In genomic region chr16:17289050-17289449, GRCh38 we compare ENCODE assay signal across 16 cellular contexts.
DNase-seq lines count a peak whose midpoint lies in the region; ATAC-seq and TF ChIP-seq lines count a peak whose summit lies in the region.
"Had no signal": no experiment of that assay in that cellular context is flagged by ENCODE, and none has a peak within 500 bp of the region (broad histone marks: within the 10 kb centered on the region; RNA-seq: fewer than 3 reads in every experiment).

No MANE protein-coding gene starts in this region.

- DNase-seq in activated CD4-positive, alpha-beta T cell treated with anti-CD3 and anti-CD28 coated beads, Interleukin-2, amount 10 ng/mL, durations not matched to agents 24 days and 14 days, result no peak
- no peak for DNase-seq in activated CD4-positive, alpha-beta T cell treated with anti-CD3 and anti-CD28 coated beads, Interleukin-2, amount 50 U/mL, for 1 hour
- DNase-seq in activated T-helper 2 cell treated with anti-CD3 and anti-CD28 coated beads, Interferon-gamma antibody, Interleukin-2, Interleukin-4, amounts not matched to agents 10 μg/mL and 5 μg/mL and 100 μg/mL, durations not matched to agents 14 hours and 24 hours and 36 hours (ENCODE audit: low spot score), result no peak
- DNase-seq in stimulated activated naive B cell treated with anti-CD40 and anti-IgM and Interleukin-4, amounts not matched to agents 10 μg/mL and 1 μg/mL and 100 μg/mL, for 72 hours, result no peak
- DNase-seq in right lobe of liver (no peak), coronary artery (ENCODE audit: low spot score) (no peak)
- DNase-seq: 8988T; Calu3; CD4-positive, alpha-beta memory T cell; DMS79 treated with DMSO at 0.1 percent for 48 hours; GF-D8; H9 had no signal

- no peak for TF ChIP-seq POLR2A in right lobe of liver (IDR thresholded peaks at IDR 0.05)

- WGBS in right lobe of liver (ENCODE audit: insufficient coverage, low coverage, low lambda C conversion rate, missing lambda C conversion rate), result 77% methylated on average over 4 of the region's 4 CpGs

- peaks cover 13% of the 10 kb centered on the region for H3K36me3 Mint-ChIP-seq in activated CD4-positive, alpha-beta T cell treated with anti-CD3 and anti-CD28 coated beads, Interleukin-2, amount 10 ng/mL, durations not matched to agents 24 days and 14 days (ENCODE audit: low read depth)
- peaks cover 11% of the 10 kb centered on the region for H3K36me3 Mint-ChIP-seq in activated T-helper 2 cell treated with anti-CD3 and anti-CD28 coated beads, Interferon-gamma antibody, Interleukin-2, Interleukin-4, amounts not matched to agents 10 μg/mL and 5 μg/mL and 100 μg/mL, durations not matched to agents 14 hours and 24 hours and 36 hours (ENCODE audit: low read depth)
- H3K36me3 Mint-ChIP-seq in stimulated activated naive B cell treated with anti-CD40 and anti-IgM and Interleukin-4, amounts not matched to agents 10 μg/mL and 1 μg/mL and 100 μg/mL, for 72 hours, result peaks cover 25 to 49% of the 10 kb centered on the region in 2 donors

- peak overlapping the region; percentile 83 for H3K27ac Mint-ChIP-seq in activated CD4-positive, alpha-beta T cell treated with anti-CD3 and anti-CD28 coated beads, Interleukin-2, amount 10 ng/mL, durations not matched to agents 24 days and 14 days
- H3K27ac Mint-ChIP-seq in activated T-helper 2 cell treated with anti-CD3 and anti-CD28 coated beads, Interferon-gamma antibody, Interleukin-2, Interleukin-4, amounts not matched to agents 10 μg/mL and 5 μg/mL and 100 μg/mL, durations not matched to agents 14 hours and 24 hours and 36 hours, result peak overlapping the region; percentile 42
- H3K27ac Mint-ChIP-seq in stimulated activated naive B cell treated with anti-CD40 and anti-IgM and Interleukin-4, amounts not matched to agents 10 μg/mL and 1 μg/mL and 100 μg/mL, for 72 hours, result peak overlapping the region; percentile 48
- H3K27ac Mint-ChIP-seq: CD14-positive monocyte, H9 had no signal

- peaks cover 4% of the 10 kb centered on the region for H3K9me3 Mint-ChIP-seq in activated CD4-positive, alpha-beta T cell treated with anti-CD3 and anti-CD28 coated beads, Interleukin-2, amount 10 ng/mL, durations not matched to agents 24 days and 14 days
- no peaks in the 10 kb centered on the region for H3K9me3 Mint-ChIP-seq in activated T-helper 2 cell treated with anti-CD3 and anti-CD28 coated beads, Interferon-gamma antibody, Interleukin-2, Interleukin-4, amounts not matched to agents 10 μg/mL and 5 μg/mL and 100 μg/mL, durations not matched to agents 14 hours and 24 hours and 36 hours
- peaks cover 0 to 5% of the 10 kb centered on the region in 2 donors for H3K9me3 Mint-ChIP-seq in stimulated activated naive B cell treated with anti-CD40 and anti-IgM and Interleukin-4, amounts not matched to agents 10 μg/mL and 1 μg/mL and 100 μg/mL, for 72 hours
- H3K9me3 Mint-ChIP-seq: H9 had no signal

- no peaks in the 10 kb centered on the region for H3K27me3 ChIP-seq in right lobe of liver
- H3K27me3 ChIP-seq: BLaER1 had no signal

- H3K9me3 ChIP-seq in right lobe of liver, result no peaks in the 10 kb centered on the region
- H3K9me3 ChIP-seq: BLaER1 had no signal

- H3K36me3 ChIP-seq in right lobe of liver, result no peaks in the 10 kb centered on the region

- no peaks in the 10 kb centered on the region for H3K27me3 Mint-ChIP-seq in activated CD4-positive, alpha-beta T cell treated with anti-CD3 and anti-CD28 coated beads, Interleukin-2, amount 10 ng/mL, durations not matched to agents 24 days and 14 days
- H3K27me3 Mint-ChIP-seq in activated T-helper 2 cell treated with anti-CD3 and anti-CD28 coated beads, Interferon-gamma antibody, Interleukin-2, Interleukin-4, amounts not matched to agents 10 μg/mL and 5 μg/mL and 100 μg/mL, durations not matched to agents 14 hours and 24 hours and 36 hours (ENCODE audit: low read depth), result no peaks in the 10 kb centered on the region
- no peaks in the 10 kb centered on the region for H3K27me3 Mint-ChIP-seq in stimulated activated naive B cell treated with anti-CD40 and anti-IgM and Interleukin-4, amounts not matched to agents 10 μg/mL and 1 μg/mL and 100 μg/mL, for 72 hours
- H3K27me3 Mint-ChIP-seq: CD4-positive, alpha-beta memory T cell had no signal

- intact Hi-C loops in activated CD4-positive, alpha-beta T cell treated with anti-CD3 and anti-CD28 coated beads, Interleukin-2, amount 10 ng/mL, durations not matched to agents 24 days and 14 days (cut with micrococcal nuclease), result no loop called here
- intact Hi-C loops in activated T-helper 2 cell treated with anti-CD3 and anti-CD28 coated beads, Interferon-gamma antibody, Interleukin-2, Interleukin-4, amounts not matched to agents 10 μg/mL and 5 μg/mL and 100 μg/mL, durations not matched to agents 14 hours and 24 hours and 36 hours (cut with micrococcal nuclease), result no loop called here
- intact Hi-C loops in right lobe of liver (cut with DNase I), result no loop called here

- TF ChIP-seq CTCF in right lobe of liver (IDR thresholded peaks at IDR 0.05), result no peak
- TF ChIP-seq CTCF in coronary artery (IDR thresholded peaks at IDR 0.05), result no peak

- no peak overlapping the region for H3K4me3 Mint-ChIP-seq in activated CD4-positive, alpha-beta T cell treated with anti-CD3 and anti-CD28 coated beads, Interleukin-2, amount 10 ng/mL, durations not matched to agents 24 days and 14 days
- H3K4me3 Mint-ChIP-seq in activated T-helper 2 cell treated with anti-CD3 and anti-CD28 coated beads, Interferon-gamma antibody, Interleukin-2, Interleukin-4, amounts not matched to agents 10 μg/mL and 5 μg/mL and 100 μg/mL, durations not matched to agents 14 hours and 24 hours and 36 hours (ENCODE audit: low read depth), result no peak overlapping the region
- no peak overlapping the region for H3K4me3 Mint-ChIP-seq in stimulated activated naive B cell treated with anti-CD40 and anti-IgM and Interleukin-4, amounts not matched to agents 10 μg/mL and 1 μg/mL and 100 μg/mL, for 72 hours
- H3K4me3 Mint-ChIP-seq: CD14-positive monocyte; CD4-positive, alpha-beta memory T cell; H9 had no signal

- H3K27ac ChIP-seq in right lobe of liver (no peak overlapping the region), coronary artery (peak overlapping the region in 1 of 2 donors; percentile 9)
- H3K27ac ChIP-seq: BLaER1 had no signal

- no peaks in the 10 kb centered on the region for H3K4me1 ChIP-seq in right lobe of liver

- no peak overlapping the region for H3K4me3 ChIP-seq in right lobe of liver
- no peak overlapping the region for H3K4me3 ChIP-seq in coronary artery
- H3K4me3 ChIP-seq: BLaER1 had no signal

- H3K4me1 Mint-ChIP-seq in activated CD4-positive, alpha-beta T cell treated with anti-CD3 and anti-CD28 coated beads, Interleukin-2, amount 10 ng/mL, durations not matched to agents 24 days and 14 days, result peaks cover 15% of the 10 kb centered on the region
- H3K4me1 Mint-ChIP-seq in activated T-helper 2 cell treated with anti-CD3 and anti-CD28 coated beads, Interferon-gamma antibody, Interleukin-2, Interleukin-4, amounts not matched to agents 10 μg/mL and 5 μg/mL and 100 μg/mL, durations not matched to agents 14 hours and 24 hours and 36 hours (ENCODE audit: low read depth), result peaks cover 11% of the 10 kb centered on the region
- peaks cover 46 to 71% of the 10 kb centered on the region in 2 donors for H3K4me1 Mint-ChIP-seq in stimulated activated naive B cell treated with anti-CD40 and anti-IgM and Interleukin-4, amounts not matched to agents 10 μg/mL and 1 μg/mL and 100 μg/mL, for 72 hours

- ATAC-seq in stimulated activated naive B cell treated with anti-CD40 and anti-IgM and Interleukin-4, amounts not matched to agents 10 μg/mL and 1 μg/mL and 100 μg/mL, for 72 hours (replicated peaks), result no peak
- ATAC-seq in HG03108 (IDR thresholded peaks at IDR 0.05; ENCODE audit: unreplicated experiment), result no peak
- no peak for ATAC-seq in right lobe of liver
- ATAC-seq: HepG2 had no signal
